8 cellular contexts compared by ENCODE assay signal in the genomic region with DNA sequence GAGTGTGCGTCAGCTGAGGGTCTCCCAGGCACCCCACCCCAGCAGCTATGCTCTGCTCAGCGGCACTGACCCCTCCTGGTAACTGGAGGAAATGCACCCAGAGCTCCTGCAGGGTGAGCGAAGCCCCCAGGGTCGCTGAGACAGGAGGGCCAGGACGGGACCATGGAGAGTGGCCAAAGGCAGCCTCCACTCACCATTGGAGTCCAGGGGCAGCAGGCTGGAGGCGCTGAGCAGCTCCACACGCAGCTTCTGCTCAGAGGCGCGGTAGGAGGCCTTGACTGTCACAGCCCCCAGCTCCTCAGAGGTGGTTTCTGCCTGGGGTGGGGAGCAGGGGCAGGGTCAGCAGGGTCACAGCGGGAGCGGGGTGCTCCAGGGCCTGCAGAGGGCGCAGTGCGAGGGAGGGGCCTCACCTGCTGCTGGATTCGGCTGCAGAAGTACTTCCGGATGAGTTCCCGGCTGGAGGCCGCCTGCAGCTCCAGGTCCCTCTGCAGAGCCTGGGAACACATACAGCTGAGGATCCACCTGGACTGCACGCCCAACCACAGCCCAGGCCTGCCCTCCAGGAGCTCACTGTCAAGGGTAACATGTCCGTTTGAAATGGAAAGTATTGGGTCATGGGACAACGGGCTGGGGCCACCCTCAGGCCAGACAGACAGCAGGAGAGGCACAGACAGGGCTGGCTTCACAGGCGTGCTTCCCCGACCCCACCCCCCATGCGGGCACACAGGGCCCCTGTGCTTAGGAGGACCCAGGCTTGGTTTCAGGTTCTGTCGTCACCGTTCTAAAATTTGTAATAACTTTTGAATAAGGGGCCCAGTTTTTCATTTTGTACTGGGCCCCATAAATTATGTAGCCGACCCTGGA. TPM values are rescaled to one million over a fixed set of nuclear protein-coding genes. Genes with fewer than 3 reads are reported as not detected.
DNase-seq lines count a peak whose midpoint lies in the region; ATAC-seq and TF ChIP-seq lines count a peak whose summit lies in the region.

No MANE protein-coding gene starts in this region.

- H3K4me1 ChIP-seq in HUES6 (ENCODE audit: control insufficient read depth, insufficient read depth, low read length), result peaks cover 50% of the 10 kb centered on the region
- H3K4me1 ChIP-seq in thyroid gland, result peaks cover 10 to 14% of the 10 kb centered on the region in 2 donors

- H3K36me3 ChIP-seq in HUES6 (ENCODE audit: control insufficient read depth, insufficient read depth, low read length) (peaks cover 10% of the 10 kb centered on the region), thyroid gland (peaks cover 0 to under 1% of the 10 kb centered on the region in 2 donors)

- H3K9me3 ChIP-seq in HUES6 (ENCODE audit: control insufficient read depth, insufficient read depth, low read depth, low read length), result no peaks in the 10 kb centered on the region
- H3K9me3 ChIP-seq in thyroid gland, result no peaks in the 10 kb centered on the region

- TF ChIP-seq CTCF in thyroid gland (IDR thresholded peaks at IDR 0.05), result peak in 3 of 6 experiments; percentile 10 to 40 (median 16)

- intact Hi-C loops in left colon (cut with DNase I, micrococcal nuclease) (no loop called here), thyroid gland (cut with DNase I) (no loop called here)

- WGBS in thyroid gland, 2 donors, result 74 to 83% methylated on average over 12 to 23 of the region's 26 CpGs

- ATAC-seq in left colon, result peak; percentile 79
- ATAC-seq in GM21367 (IDR thresholded peaks at IDR 0.05; ENCODE audit: unreplicated experiment), result no peak

- DNase-seq in AG08396 (ENCODE audit: low spot score), result peak; percentile 61
- DNase-seq in activated naive CD4-positive, alpha-beta T cell treated with Interleukin-2 at 50 U/mL for 16 hours, result peak; percentile 39
- peak in 1 of 2 donors; percentile 72 for DNase-seq in left colon
- no peak for DNase-seq in amniotic stem cell (lab: John Stamatoyannopoulos, UW)
- DNase-seq in NCI-H2171 (lab: John Stamatoyannopoulos, UW), result no peak
- DNase-seq in thyroid gland, result no peak

- TF ChIP-seq POLR2A in thyroid gland (IDR thresholded peaks at IDR 0.05), result no peak

- H3K4me3 ChIP-seq in HUES6 (ENCODE audit: low read depth, low read length), result peak overlapping the region; percentile 45
- H3K4me3 ChIP-seq in thyroid gland (replicated peaks in 1 of 3), result no peak overlapping the region

- H3K27ac ChIP-seq in HUES6 (ENCODE audit: low read depth, low read length), result peak overlapping the region; percentile 18; the same call in 1 of the 2 replicates
- H3K27ac ChIP-seq in thyroid gland, result no peak overlapping the region

- peak overlapping the region; percentile 22 for H3K9ac ChIP-seq in HUES6 (ENCODE audit: low read length)

- H3K27me3 ChIP-seq in HUES6 (ENCODE audit: control insufficient read depth, insufficient read depth, low read length) (no peaks in the 10 kb centered on the region), thyroid gland (no peaks in the 10 kb centered on the region)

RNA-seq across cellular contexts. Expression of a gene that starts 13.8 kb away (rescaled TPM):
- total RNA-seq in left colon (10 to 100 TPM; 20.5 to 31.0 TPM), thyroid gland (1 to 10 TPM; 4.0 to 8.1 (median 5.2) TPM)

RNA-seq across cellular contexts. Expression of a gene that starts 24.7 kb away (rescaled TPM):
- 100 to 1,000 TPM in 1 of 2 donors, 10 to 100 TPM in 1; 96.5 to 105 TPM for total RNA-seq in left colon
- 10 to 100 TPM; 41.8 to 64.5 (median 53.5) TPM for total RNA-seq in thyroid gland

RNA-seq across cellular contexts. Expression of a gene that starts 45.8 kb away (rescaled TPM):
- total RNA-seq in left colon, result 10 to 100 TPM; 18.3 to 21.8 TPM
- 10 to 100 TPM; 32.5 to 61.4 (median 47.9) TPM for total RNA-seq in thyroid gland

RNA-seq across cellular contexts. Expression of a gene that starts 48.0 kb away (rescaled TPM):
- total RNA-seq in left colon (10 to 100 TPM; 44.8 to 61.8 TPM), thyroid gland (10 to 100 TPM; 14.7 to 27.8 (median 19.7) TPM)

Comparison
In these comparisons a context has a peak if more than half of its experiments do, and no peak if none do; other contexts are left out.
1. DNase-seq: peak in AG08396 (single experiment) and activated naive CD4-positive, alpha-beta T cell treated with Interleukin-2 at 50 U/mL for 16 hours (single experiment); none in amniotic stem cell (single experiment), NCI-H2171 (single experiment) and thyroid gland (0 of 2).